8 cellular contexts compared by ENCODE assay signal in genomic region chr14:81169711-81170103, GRCh38. TPM values are rescaled to one million over a fixed set of nuclear protein-coding genes. Genes with fewer than 3 reads are reported as not detected.
DNase-seq lines count a peak whose midpoint lies in the region; ATAC-seq and TF ChIP-seq lines count a peak whose summit lies in the region.

No MANE protein-coding gene starts in this region.

- no peaks in the 10 kb centered on the region for H3K9me3 ChIP-seq in HAP-1
- H3K9me3 ChIP-seq in body of pancreas, result no peaks in the 10 kb centered on the region
- no peaks in the 10 kb centered on the region for H3K9me3 ChIP-seq in iPS-18a (ENCODE audit: control insufficient read depth, low read depth, low read length)
- H3K9me3 ChIP-seq in sigmoid colon, result no peaks in the 10 kb centered on the region

- peak overlapping the region; percentile 79 for H3K9ac ChIP-seq in iPS-18a (ENCODE audit: low read length)

- DNase-seq in NCI-H510A treated with DMSO at 0.1 percent for 48 hours (lab: John Stamatoyannopoulos, UW) (peak; percentile 56), NCI-H510A (lab: John Stamatoyannopoulos, UW) (no peak), HAP-1 (ENCODE audit: low spot score in 2 of 2) (peak in 1 of 2 experiments; percentile 14), NB4 (ENCODE audit: low read depth) (peak; percentile 46), body of pancreas (peak; percentile 56 to 74 (median 66)), sigmoid colon (peak; percentile 87), NCI-H748 (lab: John Stamatoyannopoulos, UW; ENCODE audit: unreplicated experiment) (no peak)

- no peaks in the 10 kb centered on the region for H3K27me3 ChIP-seq in HAP-1 (ENCODE audit: low read depth)
- H3K27me3 ChIP-seq in body of pancreas, result no peaks in the 10 kb centered on the region
- H3K27me3 ChIP-seq in iPS-18a (ENCODE audit: control insufficient read depth, insufficient read depth, low read length), result no peaks in the 10 kb centered on the region
- no peaks in the 10 kb centered on the region for H3K27me3 ChIP-seq in sigmoid colon

- peak; percentile 56 for ATAC-seq in body of pancreas

- peak overlapping the region; percentile 77 to 95 (median 92) for H3K27ac ChIP-seq in body of pancreas
- no peak overlapping the region for H3K27ac ChIP-seq in iPS-18a (ENCODE audit: low read length)
- peak overlapping the region; percentile 90 to 93 (median 92) for H3K27ac ChIP-seq in sigmoid colon

- in situ Hi-C loops in HAP-1 (cut with MboI; ENCODE audit: low sequenced_read_pairs), result loop anchor here (25.0 kb wide), 1 partner anchor 182 kb away; no protein-coding TSS in a partner anchor

- TF ChIP-seq POLR2A in NB4 (IDR thresholded peaks at IDR 0.05; ENCODE audit: extremely low read depth, insufficient read length) (no peak), body of pancreas (IDR thresholded peaks at IDR 0.05) (no peak), sigmoid colon (IDR thresholded peaks at IDR 0.05) (no peak)

- H3K36me3 ChIP-seq in HAP-1 (replicated peaks) (no peaks in the 10 kb centered on the region), body of pancreas (replicated peaks in 1 of 2; ENCODE audit: insufficient read depth in 1 of 2, low read depth in 2 of 2) (no peaks in the 10 kb centered on the region), iPS-18a (ENCODE audit: control insufficient read depth, low read depth, low read length) (no peaks in the 10 kb centered on the region), sigmoid colon (no peaks in the 10 kb centered on the region)

- intact Hi-C loops in body of pancreas (cut with DNase I), result loop anchor here (10.0 kb wide), 1 partner anchor 175 kb away; no protein-coding TSS in a partner anchor
- intact Hi-C loops in sigmoid colon (cut with DNase I), result loop anchor here (1.0 to 5.0 kb wide), 3 partner anchors 49 to 217 kb away; no protein-coding TSS in a partner anchor

- H3K4me1 ChIP-seq in HAP-1, result peaks cover 11% of the 10 kb centered on the region
- peaks cover 6% of the 10 kb centered on the region for H3K4me1 ChIP-seq in body of pancreas
- peaks cover 5% of the 10 kb centered on the region for H3K4me1 ChIP-seq in iPS-18a (ENCODE audit: control insufficient read depth, low read depth, low read length)
- H3K4me1 ChIP-seq in sigmoid colon, result peaks cover 0 to 14% (median 9%) of the 10 kb centered on the region in 4 donors

- no peak for TF ChIP-seq EP300 in sigmoid colon (IDR thresholded peaks at IDR 0.05)

- TF ChIP-seq CTCF in NB4 (IDR thresholded peaks at IDR 0.05; ENCODE audit: low read depth, low read length) (no peak), body of pancreas (IDR thresholded peaks at IDR 0.05) (no peak), sigmoid colon (IDR thresholded peaks at IDR 0.05) (no peak)

- H3K4me3 ChIP-seq in HAP-1 (peak overlapping the region; percentile 35), NB4 (ENCODE audit: low read depth, low read length) (peak overlapping the region; percentile 67), body of pancreas (peak overlapping the region; percentile 50 to 54), iPS-18a (ENCODE audit: low read length) (peak overlapping the region; percentile 80), sigmoid colon (peak overlapping the region; percentile 59 to 74 (median 68))

- 2 to 9% methylated on average over 9 to 10 of the region's 10 CpGs for WGBS in body of pancreas, 2 donors
- WGBS in sigmoid colon, 2 donors, result 2% methylated on average over 10 of the region's 10 CpGs

RNA-seq across cellular contexts. Expression of gene GTF2A1, which starts 51.1 kb away (rescaled TPM):
- 1 to 10 TPM; 4.0 to 9.3 TPM for total RNA-seq in body of pancreas
- total RNA-seq in sigmoid colon, result 10 to 100 TPM; 14.7 to 21.8 (median 20.9) TPM
- polyA plus RNA-seq in sigmoid colon, result 1 to 10 TPM; 6.0 to 9.1 (median 8.1) TPM

Comparison
In these comparisons a context has a peak if more than half of its experiments do, and no peak if none do; other contexts are left out.
1. DNase-seq: peak in NCI-H510A treated with DMSO at 0.1 percent for 48 hours (single experiment), NB4 (single experiment), body of pancreas (4 of 4) and sigmoid colon (single experiment); none in NCI-H510A (single experiment) and NCI-H748 (single experiment).
2. Peak in every context shown above with its lines, with median percentiles within 50 percentile points of each other: H3K4me3 ChIP-seq.